Comparison of ENCODE assay signal across 23 cellular contexts in the genomic region with DNA sequence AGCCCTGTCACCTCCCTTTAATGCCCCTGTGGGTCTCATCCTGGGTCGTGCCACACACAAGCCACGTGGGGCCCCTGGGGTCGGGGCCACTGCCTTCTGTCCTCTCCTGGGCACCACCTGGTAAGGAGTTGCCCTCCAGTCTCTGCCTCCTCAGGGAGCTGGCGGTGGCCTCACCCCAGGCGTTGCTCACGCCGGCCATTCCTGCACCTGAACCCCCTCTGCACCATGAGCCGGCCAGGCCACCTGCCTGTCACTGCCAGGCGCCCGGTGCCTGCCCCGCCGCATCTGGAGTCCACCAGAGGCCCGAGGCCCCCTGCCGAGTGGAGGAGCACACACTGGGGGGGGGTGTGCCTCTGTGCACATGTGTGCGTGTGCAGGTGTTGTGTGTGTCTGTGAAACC. TPM values are rescaled to one million over a fixed set of nuclear protein-coding genes. Genes with fewer than 3 reads are reported as not detected.
A peak's percentile ranks its signal among the peaks of the same experiment; 100 is the strongest.
DNase-seq lines count a peak whose midpoint lies in the region; ATAC-seq and TF ChIP-seq lines count a peak whose summit lies in the region.
"Had no signal": no experiment of that assay in that cellular context is flagged by ENCODE, and none has a peak within 500 bp of the region (broad histone marks: within the 10 kb centered on the region; RNA-seq: fewer than 3 reads in every experiment).

No MANE protein-coding gene starts in this region.

- ATAC-seq in lung (ENCODE audit: insufficient read depth, low FRiP score) = no peak
- no peak for ATAC-seq in thoracic aorta (ENCODE audit: insufficient number of reproducible peaks, low FRiP score, low read depth)
- ATAC-seq: activated CD8-positive, alpha-beta T cell treated with anti-CD3 and anti-CD28 coated beads for 36 hours; body of pancreas; HCT116; natural killer cell treated with Interleukin-12 subunit alpha and Interleukin-12 subunit beta and Interleukin-15 and Interleukin-18, amount 100 ng/mL, for 72 hours had no signal

- peaks cover 82% of the 10 kb centered on the region for H3K4me1 Mint-ChIP-seq in chondrocyte (ENCODE audit: low read depth)

- H3K36me3 ChIP-seq in lung (ENCODE audit: control insufficient read depth in 2 of 2, insufficient read depth in 2 of 2, low read length in 2 of 2) (peaks cover 0 to 23% of the 10 kb centered on the region in 2 donors), thoracic aorta (peaks cover 16% of the 10 kb centered on the region)

- no peaks in the 10 kb centered on the region for H3K27me3 Mint-ChIP-seq in chondrocyte (ENCODE audit: low read depth)
- H3K27me3 Mint-ChIP-seq: activated CD8-positive, alpha-beta T cell treated with anti-CD3 and anti-CD28 coated beads for 36 hours; activated naive CD8-positive, alpha-beta T cell; natural killer cell treated with Interleukin-12 subunit alpha and Interleukin-12 subunit beta and Interleukin-15 and Interleukin-18, amount 100 ng/mL, for 72 hours had no signal

- H3K4me3 Mint-ChIP-seq in chondrocyte (ENCODE audit: unreplicated experiment) = no peak overlapping the region
- H3K4me3 Mint-ChIP-seq: activated CD8-positive, alpha-beta T cell treated with anti-CD3 and anti-CD28 coated beads for 36 hours; activated naive CD8-positive, alpha-beta T cell; natural killer cell treated with Interleukin-12 subunit alpha and Interleukin-12 subunit beta and Interleukin-15 and Interleukin-18, amount 100 ng/mL, for 72 hours had no signal

- no peaks in the 10 kb centered on the region for H3K9me3 ChIP-seq in lung (ENCODE audit: control insufficient read depth in 2 of 2, insufficient read depth in 1 of 2, low read length in 1 of 2)
- no peaks in the 10 kb centered on the region for H3K9me3 ChIP-seq in thoracic aorta
- H3K9me3 ChIP-seq: body of pancreas, Caco-2, thyroid gland had no signal

- peak overlapping the region in 1 of 2 donors; percentile 91 for H3K27ac ChIP-seq in lung (ENCODE audit: low read depth in 1 of 2, low read length in 1 of 2)
- H3K27ac ChIP-seq in thoracic aorta = peak overlapping the region; percentile 94 to 95
- H3K27ac ChIP-seq: HL-60 had no signal

- H3K27me3 ChIP-seq in lung (ENCODE audit: control insufficient read depth, insufficient read depth) (no peaks in the 10 kb centered on the region), thoracic aorta (replicated peaks; ENCODE audit: insufficient read depth) (no peaks in the 10 kb centered on the region)
- H3K27me3 ChIP-seq: body of pancreas, thyroid gland had no signal

- WGBS in lung, 2 donors = 81% methylated on average over 15 of the region's 15 CpGs

- H3K4me3 ChIP-seq in lung = peak overlapping the region; percentile 0
- no peak overlapping the region for H3K4me3 ChIP-seq in thoracic aorta
- H3K4me3 ChIP-seq: body of pancreas had no signal

- DNase-seq in Daoy (ENCODE audit: low read depth) (peak; percentile 2), chondrocyte (ENCODE audit: low spot score) (peak; percentile 88), lung (ENCODE audit: low spot score) (no peak), thoracic aorta (ENCODE audit: low spot score) (no peak), HT-29 (ENCODE audit: low spot score) (no peak), NCI-H2107 treated with DMSO at 0.1 percent for 48 hours (lab: John Stamatoyannopoulos, UW; ENCODE audit: unreplicated experiment) (no peak), cerebellar cortex (ENCODE audit: low spot score) (no peak)
- DNase-seq: activated CD8-positive, alpha-beta T cell treated with anti-CD3 and anti-CD28 coated beads for 36 hours; activated T-cell treated with anti-CD3 and anti-CD28 coated beads, Interleukin-2, amount 50 U/mL, for 48 hours; body of pancreas; Caco-2; KBM-7; mesendoderm; MV-4-11; NCI-H2029; SHP77 treated with DMSO at 0.1 percent for 48 hours; T-helper 1 cell; thyroid gland had no signal

- H3K27ac Mint-ChIP-seq in chondrocyte (ENCODE audit: unreplicated experiment) = peak overlapping the region; percentile 8
- H3K27ac Mint-ChIP-seq: activated CD8-positive, alpha-beta T cell treated with anti-CD3 and anti-CD28 coated beads for 36 hours; activated naive CD8-positive, alpha-beta T cell; natural killer cell treated with Interleukin-12 subunit alpha and Interleukin-12 subunit beta and Interleukin-15 and Interleukin-18, amount 100 ng/mL, for 72 hours had no signal

- peaks cover 0 to 65% of the 10 kb centered on the region in 2 donors for H3K4me1 ChIP-seq in lung (ENCODE audit: control insufficient read depth in 2 of 2, insufficient read depth in 2 of 2, low read length in 2 of 2)
- peaks cover 31 to 59% of the 10 kb centered on the region in 2 donors for H3K4me1 ChIP-seq in thoracic aorta (ENCODE audit: control insufficient read depth in 1 of 2, low read depth in 2 of 2)

- no peaks in the 10 kb centered on the region for H3K9me3 Mint-ChIP-seq in chondrocyte (ENCODE audit: low read depth)
- H3K9me3 Mint-ChIP-seq: activated CD8-positive, alpha-beta T cell treated with anti-CD3 and anti-CD28 coated beads for 36 hours; natural killer cell treated with Interleukin-12 subunit alpha and Interleukin-12 subunit beta and Interleukin-15 and Interleukin-18, amount 100 ng/mL, for 72 hours had no signal

- TF ChIP-seq CTCF in chondrocyte (IDR thresholded peaks at IDR 0.05) (no peak), lung (IDR thresholded peaks at IDR 0.05; ENCODE audit: control extremely low read depth, extremely low read depth) (no peak), thoracic aorta (IDR thresholded peaks at IDR 0.05) (no peak)

- H3K36me3 Mint-ChIP-seq in chondrocyte (ENCODE audit: low read depth) = peaks cover 3% of the 10 kb centered on the region
- H3K36me3 Mint-ChIP-seq: activated naive CD8-positive, alpha-beta T cell; natural killer cell treated with Interleukin-12 subunit alpha and Interleukin-12 subunit beta and Interleukin-15 and Interleukin-18, amount 100 ng/mL, for 72 hours had no signal

RNA-seq across cellular contexts. Expression of gene NHERF2, which starts 10.4 kb away (rescaled TPM):
- total RNA-seq in Daoy (2014; rRNA removed; shearing (Covaris generic)) = 38.1 and 41.8 TPM in 2 replicates
- total RNA-seq in chondrocyte = 61.5 to 89.4 TPM (median 87.0 TPM) in 3 replicates
- total RNA-seq in lung = 100 to 1,000 TPM; 142 to 468 TPM
- polyA plus RNA-seq in lung = 100 to 1,000 TPM; 192 to 297 TPM
- total RNA-seq in thoracic aorta = 10 to 100 TPM; 66.0 to 84.1 TPM
- total RNA-seq in HT-29 (2014; rRNA removed; shearing (Covaris generic)) = 258 and 259 TPM in 2 replicates

RNA-seq across cellular contexts. Expression of gene NTHL1, which starts 10.5 kb away (rescaled TPM):
- 29.3 and 39.4 TPM in 2 replicates for total RNA-seq in Daoy (2014; rRNA removed; shearing (Covaris generic))
- total RNA-seq in chondrocyte = 12.6 to 15.4 TPM (median 14.2 TPM) in 3 replicates
- 10 to 100 TPM; 19.3 to 37.8 TPM for total RNA-seq in lung
- 10 to 100 TPM; 20.4 to 43.5 TPM for polyA plus RNA-seq in lung
- total RNA-seq in thoracic aorta = 10 to 100 TPM in 1 of 2 donors, 1 to 10 TPM in 1; 7.7 to 13.4 TPM
- total RNA-seq in HT-29 (2014; rRNA removed; shearing (Covaris generic)) = 157 and 215 TPM in 2 replicates

RNA-seq across cellular contexts. Expression of gene TSC2, which starts 10.7 kb away (rescaled TPM):
- 31.4 and 34.1 TPM in 2 replicates for total RNA-seq in Daoy (2014; rRNA removed; shearing (Covaris generic))
- total RNA-seq in chondrocyte (107 to 158 TPM (median 108 TPM) in 3 replicates), lung (100 to 1,000 TPM in 1 of 2 donors, 10 to 100 TPM in 1; 93.4 to 146 TPM), thoracic aorta (100 to 1,000 TPM; 112 to 123 TPM)
- polyA plus RNA-seq in lung = 10 to 100 TPM; 36.5 to 51.9 TPM
- total RNA-seq in HT-29 (2014; rRNA removed; shearing (Covaris generic)) = 75.1 and 85.0 TPM in 2 replicates

RNA-seq across cellular contexts. Expression of gene NPW, which starts 17.5 kb away (rescaled TPM):
- total RNA-seq in Daoy (2014; rRNA removed; shearing (Covaris generic)) = 0.46 and 1.5 TPM in 2 replicates
- total RNA-seq in chondrocyte (1.1 to 3.7 TPM (median 2.5 TPM) in 3 replicates), lung (1 to 10 TPM in 1 of 2 donors, under 1 TPM in 1; 0.71 to 1.3 TPM), thoracic aorta (not detected)
- under 1 TPM; 0.12 to 0.34 TPM for polyA plus RNA-seq in lung
- total RNA-seq in HT-29 (2014; rRNA removed; shearing (Covaris generic)) = 0.91 and 2.7 TPM in 2 replicates
- total RNA-seq: body of pancreas, posterior vena cava had no signal

RNA-seq across cellular contexts. Expression of gene ZNF598, which starts 27.5 kb away (rescaled TPM):
- total RNA-seq in Daoy (2014; rRNA removed; shearing (Covaris generic)) = 19.8 and 21.6 TPM in 2 replicates
- total RNA-seq in chondrocyte = 39.0 to 43.4 TPM (median 41.7 TPM) in 3 replicates
- 10 to 100 TPM; 13.9 to 49.8 TPM for total RNA-seq in lung
- polyA plus RNA-seq in lung = 10 to 100 TPM; 29.1 to 42.8 TPM
- total RNA-seq in thoracic aorta = 10 to 100 TPM; 65.8 to 68.5 TPM
- 42.9 and 49.0 TPM in 2 replicates for total RNA-seq in HT-29 (2014; rRNA removed; shearing (Covaris generic))

Comparison
In these comparisons a context has a peak if more than half of its experiments do, and no peak if none do; other contexts are left out.
1. DNase-seq: peak in Daoy (single experiment) and chondrocyte (single experiment); none in lung (single experiment), thoracic aorta (single experiment), HT-29 (single experiment), NCI-H2107 treated with DMSO at 0.1 percent for 48 hours (single experiment) and cerebellar cortex (single experiment).